In the genomic region with DNA sequence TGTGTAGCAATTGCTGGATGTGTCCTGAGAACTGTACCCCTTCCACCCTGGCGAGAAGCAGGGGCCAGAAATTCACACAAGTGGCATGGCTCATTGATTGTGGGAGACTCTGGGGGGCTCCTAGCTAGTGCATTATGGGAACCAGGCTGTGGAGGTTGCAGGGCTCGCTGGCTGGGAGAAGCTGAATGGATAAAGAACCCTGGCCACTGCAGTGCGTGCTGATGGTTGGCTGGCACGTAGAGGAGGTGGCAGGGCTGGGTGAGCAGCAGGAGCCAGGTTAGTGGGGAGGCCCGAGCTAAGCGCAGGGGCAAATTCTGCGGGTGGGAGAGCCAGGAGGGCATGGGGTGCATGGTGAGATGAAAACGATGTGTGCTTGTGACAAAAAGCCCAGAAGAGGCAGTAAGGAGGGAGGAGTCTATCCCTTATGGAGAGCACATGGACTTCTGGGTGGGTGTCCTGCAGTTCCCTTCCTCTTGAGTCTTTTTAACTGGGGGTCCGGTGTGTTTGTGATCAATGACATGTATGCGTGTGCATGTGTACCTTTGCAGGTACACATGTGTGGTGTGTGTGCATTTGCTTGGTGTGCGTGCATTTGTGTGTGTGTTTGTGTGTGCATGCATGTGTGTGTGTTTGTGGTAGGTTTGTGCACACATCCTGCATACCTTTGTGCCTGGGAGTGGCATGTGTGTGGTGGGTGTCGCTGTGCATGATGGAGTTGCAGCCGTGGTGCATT, we compare ENCODE assay signal across 12 cellular contexts. TPM values are rescaled to one million over a fixed set of nuclear protein-coding genes. Genes with fewer than 3 reads are reported as not detected.
DNase-seq lines count a peak whose midpoint lies in the region; TF ChIP-seq lines count a peak whose summit lies in the region.
"Had no signal": no experiment of that assay in that cellular context is flagged by ENCODE, and none has a peak within 500 bp of the region (broad histone marks: within the 10 kb centered on the region; RNA-seq: fewer than 3 reads in every experiment).

No MANE protein-coding gene starts in this region.

- DNase-seq in activated CD4-positive, alpha-beta T cell treated with anti-CD3 and anti-CD28 coated beads, Interleukin-2, amount 10 ng/mL, durations not matched to agents 7 days and 5 days = no peak
- DNase-seq in activated CD4-positive, alpha-beta T cell treated with anti-CD3 and anti-CD28 coated beads for 48 hours = no peak
- DNase-seq in NT2/D1 (ENCODE audit: low read depth, low spot score) (no peak), endodermal cell (no peak), SW480 (ENCODE audit: low spot score) (no peak), breast epithelium (ENCODE audit: low spot score in 2 of 2) (no peak), anterior cingulate cortex (lab: John Stamatoyannopoulos, UW) (no peak)
- DNase-seq: ACHN; NCI-H1048; NCI-H774; stimulated activated naive CD4-positive, alpha-beta T cell had no signal

- H3K4me3 ChIP-seq in NT2/D1 (ENCODE audit: insufficient read length, low read depth) (no peak overlapping the region), endodermal cell (ENCODE audit: low read length) (no peak overlapping the region), skeletal muscle satellite cell (ENCODE audit: low read length) (peak overlapping the region; percentile 94), breast epithelium (peak overlapping the region in 1 of 3 donors; percentile 95)

- H3K4me1 Mint-ChIP-seq in activated CD4-positive, alpha-beta T cell treated with anti-CD3 and anti-CD28 coated beads, Interleukin-2, amount 10 ng/mL, durations not matched to agents 7 days and 5 days = peaks cover 33% of the 10 kb centered on the region
- peaks cover 6% of the 10 kb centered on the region for H3K4me1 Mint-ChIP-seq in endodermal cell

- H3K27me3 ChIP-seq in NT2/D1 (ENCODE audit: insufficient read depth, insufficient read length) (peaks cover 13% of the 10 kb centered on the region), endodermal cell (ENCODE audit: control insufficient read depth, insufficient read depth, low read length, poor library complexity, severe bottlenecking) (peaks cover 2% of the 10 kb centered on the region), skeletal muscle satellite cell (ENCODE audit: control insufficient read depth, insufficient read depth, low read length) (no peaks in the 10 kb centered on the region), breast epithelium (no peaks in the 10 kb centered on the region)

- intact Hi-C loops in breast epithelium (cut with DNase I; ENCODE audit: low total_unique reads) = loop anchor here (1.0 kb wide), 1 partner anchor 21 kb away; no protein-coding TSS in a partner anchor

- H3K27ac ChIP-seq in endodermal cell (ENCODE audit: low read depth, low read length) (no peak overlapping the region), breast epithelium (no peak overlapping the region)

- WGBS in endodermal cell (ENCODE audit: insufficient coverage in 1 of 2, insufficient read length in 1 of 2), 2 experiments = 93 to 95% methylated on average over 9 to 13 of the region's 13 CpGs

- peak overlapping the region; percentile 55 for H3K27ac Mint-ChIP-seq in activated CD4-positive, alpha-beta T cell treated with anti-CD3 and anti-CD28 coated beads, Interleukin-2, amount 10 ng/mL, durations not matched to agents 7 days and 5 days
- H3K27ac Mint-ChIP-seq in endodermal cell = peak overlapping the region; percentile 45

- peak overlapping the region; percentile 99 for H3K4me3 Mint-ChIP-seq in activated CD4-positive, alpha-beta T cell treated with anti-CD3 and anti-CD28 coated beads, Interleukin-2, amount 10 ng/mL, durations not matched to agents 7 days and 5 days
- no peak overlapping the region for H3K4me3 Mint-ChIP-seq in endodermal cell

- TF ChIP-seq CTCF in endodermal cell (conservative IDR thresholded peaks at IDR 0.05) (no peak), breast epithelium (IDR thresholded peaks at IDR 0.05) (no peak)

- no peaks in the 10 kb centered on the region for H3K27me3 Mint-ChIP-seq in activated CD4-positive, alpha-beta T cell treated with anti-CD3 and anti-CD28 coated beads, Interleukin-2, amount 10 ng/mL, durations not matched to agents 7 days and 5 days
- H3K27me3 Mint-ChIP-seq in endodermal cell (ENCODE audit: insufficient read depth) = peaks cover 5% of the 10 kb centered on the region

- H3K9me3 Mint-ChIP-seq in activated CD4-positive, alpha-beta T cell treated with anti-CD3 and anti-CD28 coated beads, Interleukin-2, amount 10 ng/mL, durations not matched to agents 7 days and 5 days = no peaks in the 10 kb centered on the region
- H3K9me3 Mint-ChIP-seq in endodermal cell = no peaks in the 10 kb centered on the region

- peak overlapping the region; percentile 97 for H3K4me2 ChIP-seq in skeletal muscle satellite cell (ENCODE audit: low read length)

- no peak for TF ChIP-seq POLR2A in breast epithelium (IDR thresholded peaks at IDR 0.05)

- POLR2A ChIA-PET in activated CD4-positive, alpha-beta T cell treated with anti-CD3 and anti-CD28 coated beads, Interleukin-2, amount 10 ng/mL, durations not matched to agents 7 days and 5 days (lab: Charles Lee) = no interaction called here

- no peaks in the 10 kb centered on the region for H3K9me3 ChIP-seq in NT2/D1 (ENCODE audit: insufficient read depth, low read length)
- H3K9me3 ChIP-seq in endodermal cell (ENCODE audit: control insufficient read depth, low read length) = no peaks in the 10 kb centered on the region
- H3K9me3 ChIP-seq in skeletal muscle satellite cell (replicated peaks; ENCODE audit: low read length) = no peaks in the 10 kb centered on the region
- H3K9me3 ChIP-seq in breast epithelium = no peaks in the 10 kb centered on the region

- H3K36me3 Mint-ChIP-seq in activated CD4-positive, alpha-beta T cell treated with anti-CD3 and anti-CD28 coated beads, Interleukin-2, amount 10 ng/mL, durations not matched to agents 7 days and 5 days (ENCODE audit: low read depth) = peaks cover 16% of the 10 kb centered on the region
- no peaks in the 10 kb centered on the region for H3K36me3 Mint-ChIP-seq in endodermal cell (ENCODE audit: low read depth)

- H3K36me3 ChIP-seq in NT2/D1 (ENCODE audit: insufficient read depth, insufficient read length, low read length) (peaks cover 62% of the 10 kb centered on the region), endodermal cell (ENCODE audit: control insufficient read depth, insufficient read depth, low read length) (peaks cover 10% of the 10 kb centered on the region), skeletal muscle satellite cell (ENCODE audit: insufficient read depth, low read length) (peaks cover 53% of the 10 kb centered on the region), breast epithelium (no peaks in the 10 kb centered on the region)

- CTCF ChIA-PET in activated CD4-positive, alpha-beta T cell treated with anti-CD3 and anti-CD28 coated beads, Interleukin-2, amount 10 ng/mL, durations not matched to agents 7 days and 5 days (lab: Charles Lee) = interaction anchor here (0.8 to 11.0 kb wide), 5 partner anchors 10 to 27 kb away, joined by 3 to 104 read pairs (median 4); a partner anchor contains a TSS

- H3K9ac ChIP-seq in NT2/D1 (ENCODE audit: insufficient read length, low read depth) (peak overlapping the region; percentile 45), endodermal cell (ENCODE audit: extremely low read depth, low read length, poor library complexity, severe bottlenecking) (no peak overlapping the region), skeletal muscle satellite cell (ENCODE audit: low read depth, low read length) (peak overlapping the region; percentile 100)

- H3K4me1 ChIP-seq in NT2/D1 (ENCODE audit: insufficient read depth, insufficient read length) = peaks cover 8% of the 10 kb centered on the region
- H3K4me1 ChIP-seq in endodermal cell (ENCODE audit: control insufficient read depth, insufficient read depth, low read length) = peaks cover 3% of the 10 kb centered on the region
- H3K4me1 ChIP-seq in skeletal muscle satellite cell (ENCODE audit: control insufficient read depth, insufficient read depth, low read length) = peaks cover 36% of the 10 kb centered on the region
- H3K4me1 ChIP-seq in breast epithelium = peaks cover 18 to 29% of the 10 kb centered on the region in 2 donors

RNA-seq across cellular contexts. Expression of a gene that starts 3.6 kb away (rescaled TPM):
- 100 to 1,000 TPM; 207 to 260 TPM for total RNA-seq in activated CD4-positive, alpha-beta T cell treated with anti-CD3 and anti-CD28 coated beads, Interleukin-2, amount 10 ng/mL, durations not matched to agents 7 days and 5 days
- total RNA-seq in endodermal cell = 100 to 1,000 TPM; 110 to 112 TPM
- polyA plus RNA-seq in endodermal cell (2013, experiment 1 of 2) = 121 TPM
- polyA plus RNA-seq in endodermal cell (2013, experiment 2 of 2) = 115 TPM
- total RNA-seq in skeletal muscle satellite cell (2012; rRNA removed) = 470 and 540 TPM in 2 replicates
- total RNA-seq in breast epithelium = 100 to 1,000 TPM; 218 to 413 (median 333) TPM

RNA-seq across cellular contexts. Expression of a gene that starts 6.1 kb away (rescaled TPM):
- total RNA-seq in activated CD4-positive, alpha-beta T cell treated with anti-CD3 and anti-CD28 coated beads, Interleukin-2, amount 10 ng/mL, durations not matched to agents 7 days and 5 days = under 1 TPM; 0.40 to 0.62 TPM
- total RNA-seq in endodermal cell (under 1 TPM; 0.53 to 0.60 TPM), breast epithelium (1 to 10 TPM; 1.3 TPM)
- polyA plus RNA-seq in endodermal cell (2013, experiment 1 of 2) = 0.71 TPM
- polyA plus RNA-seq in endodermal cell (2013, experiment 2 of 2) = 0.37 TPM
- 1.3 and 1.5 TPM in 2 replicates for total RNA-seq in skeletal muscle satellite cell (2012; rRNA removed)

RNA-seq across cellular contexts. Expression of a gene that starts 22.0 kb away (rescaled TPM):
- 1 to 10 TPM; 6.4 to 8.2 TPM for total RNA-seq in activated CD4-positive, alpha-beta T cell treated with anti-CD3 and anti-CD28 coated beads, Interleukin-2, amount 10 ng/mL, durations not matched to agents 7 days and 5 days
- 1 to 10 TPM; 6.8 to 7.7 TPM for total RNA-seq in endodermal cell
- 3.3 TPM for polyA plus RNA-seq in endodermal cell (2013, experiment 1 of 2)
- polyA plus RNA-seq in endodermal cell (2013, experiment 2 of 2) = 4.1 TPM
- total RNA-seq in skeletal muscle satellite cell (2012; rRNA removed) = 5.8 and 6.6 TPM in 2 replicates
- 1 to 10 TPM; 3.4 to 4.1 (median 3.9) TPM for total RNA-seq in breast epithelium

RNA-seq across cellular contexts. Expression of a gene that starts 34.5 kb away (rescaled TPM):
- 10 to 100 TPM; 38.6 to 44.1 TPM for total RNA-seq in activated CD4-positive, alpha-beta T cell treated with anti-CD3 and anti-CD28 coated beads, Interleukin-2, amount 10 ng/mL, durations not matched to agents 7 days and 5 days
- total RNA-seq in endodermal cell (10 to 100 TPM; 57.6 to 66.7 TPM), breast epithelium (100 to 1,000 TPM in 2 of 3 donors, 10 to 100 TPM in 1; 76.4 to 108 (median 102) TPM)
- polyA plus RNA-seq in endodermal cell (2013, experiment 1 of 2) = 72.3 TPM
- 52.9 TPM for polyA plus RNA-seq in endodermal cell (2013, experiment 2 of 2)
- 79.1 and 85.8 TPM in 2 replicates for total RNA-seq in skeletal muscle satellite cell (2012; rRNA removed)

RNA-seq across cellular contexts. Expression of a gene that starts 40.5 kb away (rescaled TPM):
- total RNA-seq in activated CD4-positive, alpha-beta T cell treated with anti-CD3 and anti-CD28 coated beads, Interleukin-2, amount 10 ng/mL, durations not matched to agents 7 days and 5 days = 10 to 100 TPM; 14.4 to 24.4 TPM
- total RNA-seq in endodermal cell (10 to 100 TPM; 31.6 to 34.0 TPM), breast epithelium (10 to 100 TPM; 11.5 to 17.0 (median 15.7) TPM)
- polyA plus RNA-seq in endodermal cell (2013, experiment 1 of 2) = 27.6 TPM
- polyA plus RNA-seq in endodermal cell (2013, experiment 2 of 2) = 24.7 TPM
- total RNA-seq in skeletal muscle satellite cell (2012; rRNA removed) = 7.0 and 7.9 TPM in 2 replicates
